Comparison of ENCODE assay signal across 30 cellular contexts in the genomic region with DNA sequence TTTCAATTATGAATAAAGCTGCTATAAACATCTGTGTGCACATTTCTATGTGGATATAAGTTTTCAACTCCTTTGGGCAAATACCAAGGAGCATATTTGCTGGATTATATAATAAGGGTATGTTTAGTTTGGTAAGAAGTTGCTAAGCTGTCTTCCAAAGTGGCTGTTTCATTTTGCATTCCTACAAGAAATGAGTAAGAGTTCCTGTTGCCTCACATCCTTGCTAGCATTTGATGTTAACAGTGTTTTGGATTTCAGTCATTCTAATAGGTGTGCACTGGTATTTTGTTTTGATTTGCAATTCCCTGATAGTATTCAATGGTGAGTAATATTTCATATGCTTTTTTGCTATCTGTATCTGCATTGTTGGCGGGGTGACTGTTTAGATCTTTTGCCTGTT.
DNase-seq lines count a peak whose midpoint lies in the region; ATAC-seq, FAIRE-seq and TF ChIP-seq lines count a peak whose summit lies in the region.
"Had no signal": no experiment of that assay in that cellular context is flagged by ENCODE, and none has a peak within 500 bp of the region (broad histone marks: within the 10 kb centered on the region; RNA-seq: fewer than 3 reads in every experiment).

No MANE protein-coding gene starts in this region.

- no peaks in the 10 kb centered on the region for H4K20me1 ChIP-seq in GM23248 (ENCODE audit: insufficient read depth)
- H4K20me1 ChIP-seq: BLaER1 treated with 17β-estradiol and CSF1 and Interleukin-3, amounts not matched to agents 10 nM and 100 nM had no signal

- H3K27me3 ChIP-seq in GM23248 (replicated peaks; ENCODE audit: insufficient read depth) (no peaks in the 10 kb centered on the region), trophoblast cell (ENCODE audit: insufficient read depth, low read length) (no peaks in the 10 kb centered on the region)
- H3K27me3 ChIP-seq: BLaER1 treated with 17β-estradiol and CSF1 and Interleukin-3, amounts not matched to agents 10 nM and 100 nM; esophagus muscularis mucosa; left lung; SJCRH30; tibial nerve had no signal

- TF ChIP-seq POLR2A in GM12892 (IDR thresholded peaks at IDR 0.05; ENCODE audit: low read depth, low read length) = no peak

- no peak overlapping the region for H3K18ac ChIP-seq in trophoblast cell (ENCODE audit: low read length)

- no peak overlapping the region for H4K12ac ChIP-seq in trophoblast cell (ENCODE audit: low read depth, low read length)

- no peaks in the 10 kb centered on the region for H3K36me3 ChIP-seq in GM23248 (ENCODE audit: low read depth)
- H3K36me3 ChIP-seq in trophoblast cell (ENCODE audit: control insufficient read depth in 1 of 2, insufficient read depth in 2 of 2, low read length in 2 of 2) = no peaks in the 10 kb centered on the region
- H3K36me3 ChIP-seq: BLaER1 treated with 17β-estradiol and CSF1 and Interleukin-3, amounts not matched to agents 10 nM and 100 nM; esophagus muscularis mucosa; left lung; SJCRH30; tibial nerve had no signal

- no peaks in the 10 kb centered on the region for H3K79me1 ChIP-seq in trophoblast cell (ENCODE audit: low read length)

- 0 out of 2 replicates have a peak, but pooled peaks cover 10% of the 10 kb centered on the region for H3F3A ChIP-seq in GM23248 (ENCODE audit: insufficient read depth)

- peak; percentile 33 for DNase-seq in GM23248
- DNase-seq in astrocyte of the hippocampus (ENCODE audit: low read depth, low spot score) = peak; percentile 7
- peak; percentile 32 for DNase-seq in fibroblast of pulmonary artery (ENCODE audit: low read depth)
- peak; percentile 64 to 94 for DNase-seq in trophoblast cell
- DNase-seq in T-helper 2 cell = no peak
- DNase-seq in GM12892 (ENCODE audit: insufficient read length) = no peak
- no peak for DNase-seq in stimulated activated CD4-positive, alpha-beta T cell treated with anti-CD3 and anti-CD28 coated beads, Interleukin-2, amount 100 ng/mL, for 24 hours
- DNase-seq: ACHN; activated CD4-positive, alpha-beta memory T cell treated with anti-CD3 and anti-CD28 coated beads, Interleukin-2, amount 10 ng/mL, durations not matched to agents 7 days and 5 days; activated CD8-positive, alpha-beta memory T cell treated with anti-CD3 and anti-CD28 coated beads, Interleukin-2, amount 50 U/mL, for 4 hours; activated naive CD4-positive, alpha-beta T cell treated with anti-CD3 and anti-CD28 coated beads, Interleukin-2, amount 10 ng/mL, durations not matched to agents 7 days and 5 days; dermis blood vessel endothelial cell; left lung; mesendoderm; NCI-H1048; NCI-H1694; NCI-H510A; RPMI8226; SJCRH30; stimulated activated CD4-positive, alpha-beta T cell treated with anti-CD3 and anti-CD28 coated beads, Interleukin-4, amount 100 ng/mL, for 4 hours; SW 1271; T-helper 9 cell had no signal

- in situ Hi-C loops in GM23248 (cut with MboI) = no loop called here

- no peak overlapping the region for H3K23ac ChIP-seq in trophoblast cell (ENCODE audit: low read length)

- H3K9me3 ChIP-seq in GM23248 (ENCODE audit: low read depth) (no peaks in the 10 kb centered on the region), trophoblast cell (ENCODE audit: insufficient read depth, low read depth, low read length) (no peaks in the 10 kb centered on the region)
- H3K9me3 ChIP-seq: BLaER1 treated with 17β-estradiol and CSF1 and Interleukin-3, amounts not matched to agents 10 nM and 100 nM; esophagus muscularis mucosa; left lung; SJCRH30; tibial nerve had no signal

- ATAC-seq in HG02588 (IDR thresholded peaks at IDR 0.05; ENCODE audit: unreplicated experiment) = no peak
- ATAC-seq: HCT116, left lung, sciatic nerve had no signal

- H3K4me2 ChIP-seq in GM23248 (ENCODE audit: unreplicated experiment) (no peak overlapping the region), trophoblast cell (ENCODE audit: low read length) (no peak overlapping the region)
- H3K4me2 ChIP-seq: BLaER1 treated with 17β-estradiol and CSF1 and Interleukin-3, amounts not matched to agents 10 nM and 100 nM had no signal

- H2BK120ac ChIP-seq in trophoblast cell (ENCODE audit: insufficient read depth, low read length, poor library complexity) = no peak overlapping the region

- H2BK5ac ChIP-seq in trophoblast cell (ENCODE audit: low read depth, low read length, poor library complexity) = no peak overlapping the region

- H3K4ac ChIP-seq in trophoblast cell (ENCODE audit: low read depth, low read length) = no peak overlapping the region

- H3K4me1 ChIP-seq in GM23248 (ENCODE audit: insufficient read depth) (no peaks in the 10 kb centered on the region), trophoblast cell (ENCODE audit: control insufficient read depth in 1 of 2, insufficient read depth in 2 of 2, low read length in 2 of 2) (no peaks in the 10 kb centered on the region)
- H3K4me1 ChIP-seq: BLaER1 treated with 17β-estradiol and CSF1 and Interleukin-3, amounts not matched to agents 10 nM and 100 nM; esophagus muscularis mucosa; left lung; SJCRH30; tibial nerve had no signal

- H3K79me2 ChIP-seq in GM23248 (ENCODE audit: insufficient read depth) = no peaks in the 10 kb centered on the region
- no peaks in the 10 kb centered on the region for H3K79me2 ChIP-seq in trophoblast cell (ENCODE audit: control insufficient read depth, insufficient read depth, low read length, poor library complexity)

- no peak overlapping the region for H4K91ac ChIP-seq in trophoblast cell (ENCODE audit: low read depth, low read length)

- no peak overlapping the region for H2AK5ac ChIP-seq in trophoblast cell (ENCODE audit: low read length)

- no peak for FAIRE-seq in GM12892 (lab: Jason Lieb, UNC)
- FAIRE-seq: G401.6, islet of Langerhans had no signal

- H2AFZ ChIP-seq in GM23248 (no peak overlapping the region), trophoblast cell (ENCODE audit: insufficient read depth, low read length, poor library complexity) (no peak overlapping the region)

- H3K9ac ChIP-seq in GM23248 (no peak overlapping the region), trophoblast cell (ENCODE audit: low read length) (no peak overlapping the region)
- H3K9ac ChIP-seq: BLaER1 treated with 17β-estradiol and CSF1 and Interleukin-3, amounts not matched to agents 10 nM and 100 nM had no signal

- H3K9me2 ChIP-seq in GM23248 (ENCODE audit: insufficient read depth) = no peaks in the 10 kb centered on the region

- H3K14ac ChIP-seq in trophoblast cell (ENCODE audit: low read length) = no peak overlapping the region

- H3K27ac ChIP-seq in GM23248 (no peak overlapping the region), trophoblast cell (ENCODE audit: low read depth, low read length) (no peak overlapping the region)
- H3K27ac ChIP-seq: BLaER1 treated with 17β-estradiol and CSF1 and Interleukin-3, amounts not matched to agents 10 nM and 100 nM; esophagus muscularis mucosa; left lung; SJCRH30; tibial nerve had no signal

- H3K4me3 ChIP-seq in GM23248 = no peak overlapping the region
- no peak overlapping the region for H3K4me3 ChIP-seq in fibroblast of pulmonary artery (replicated peaks; ENCODE audit: low read depth, low read length)
- no peak overlapping the region for H3K4me3 ChIP-seq in trophoblast cell (ENCODE audit: low read depth, low read length)
- H3K4me3 ChIP-seq: BLaER1 treated with 17β-estradiol and CSF1 and Interleukin-3, amounts not matched to agents 10 nM and 100 nM; esophagus muscularis mucosa; left lung; SJCRH30; tibial nerve had no signal

- WGBS in GM23248 (ENCODE audit: low coverage in 1 of 2, low lambda C conversion rate in 2 of 2, missing lambda C conversion rate in 2 of 2), 2 experiments = 33 to 40% methylated on average over 1 of the region's 1 CpG
- WGBS in trophoblast cell (ENCODE audit: extremely low coverage, insufficient coverage, insufficient read length) = no CpG with 5 or more reads among the region's 1 CpG

- no peak overlapping the region for H4K8ac ChIP-seq in trophoblast cell (ENCODE audit: low read depth, low read length)

- no peak for TF ChIP-seq CTCF in fibroblast of pulmonary artery (IDR thresholded peaks at IDR 0.05; ENCODE audit: low read length, missing control alignments)

- H2BK12ac ChIP-seq in trophoblast cell (ENCODE audit: low read length) = no peak overlapping the region

Comparison
In these comparisons a context has a peak if more than half of its experiments do, and no peak if none do; other contexts are left out.
1. DNase-seq: peak in GM23248 (single experiment), astrocyte of the hippocampus (single experiment), fibroblast of pulmonary artery (single experiment) and trophoblast cell (2 of 2); none in T-helper 2 cell (0 of 5), GM12892 (single experiment) and stimulated activated CD4-positive, alpha-beta T cell treated with anti-CD3 and anti-CD28 coated beads, Interleukin-2, amount 100 ng/mL, for 24 hours (0 of 2).